23 cellular contexts compared by ENCODE assay signal in genomic region chr18:24244698-24245097, GRCh38.
"Had no signal": no experiment of that assay in that cellular context is flagged by ENCODE, and none has a peak within 500 bp of the region (broad histone marks: within the 10 kb centered on the region; RNA-seq: fewer than 3 reads in every experiment).

No MANE protein-coding gene starts in this region.

- H3K36me3 ChIP-seq: colonic mucosa, esophagus squamous epithelium, gastrocnemius medialis, left ventricle myocardium inferior, lower lobe of right lung had no signal

- ATAC-seq: effector memory CD8-positive, alpha-beta T cell; esophagus mucosa; gastrocnemius medialis; left colon; left lobe of liver; lower lobe of right lung; mucosa of descending colon had no signal

- H3K27ac ChIP-seq: colonic mucosa, epithelial cell of prostate, esophagus squamous epithelium, gastrocnemius medialis, heart right ventricle, left ventricle myocardium inferior, lower lobe of right lung had no signal

- H3K27me3 ChIP-seq: colonic mucosa, esophagus squamous epithelium, gastrocnemius medialis, heart right ventricle had no signal

- H3K9me3 ChIP-seq: colonic mucosa, esophagus squamous epithelium, gastrocnemius medialis, heart right ventricle, left ventricle myocardium inferior, lower lobe of right lung, mucosa of descending colon had no signal

- H3K4me3 ChIP-seq: colonic mucosa, esophagus squamous epithelium, gastrocnemius medialis, heart right ventricle, left ventricle myocardium inferior, lower lobe of right lung, mucosa of descending colon had no signal

- DNase-seq: colonic mucosa; cortex of kidney; effector CD8-positive, alpha-beta T cell; effector memory CD8-positive, alpha-beta T cell; endodermal cell; erythroblast; esophagus squamous epithelium; foreskin fibroblast; foreskin melanocyte; gastrocnemius medialis; glutamatergic neuron; head of caudate nucleus; heart right ventricle; hippocampal formation; left colon; left ventricle myocardium inferior; lower lobe of right lung; mesenchymal stem cell; mucosa of descending colon; naive B cell had no signal

- H3K4me1 ChIP-seq: colonic mucosa, esophagus squamous epithelium, lower lobe of right lung had no signal
